Comparison of ENCODE assay signal across 8 cellular contexts in genomic region chr10:62804384-62805138, GRCh38. TPM values are rescaled to one million over a fixed set of nuclear protein-coding genes. Genes with fewer than 3 reads are reported as not detected.
A peak's percentile ranks its signal among the peaks of the same experiment; 100 is the strongest.
DNase-seq lines count a peak whose midpoint lies in the region; ATAC-seq and TF ChIP-seq lines count a peak whose summit lies in the region.

Gene ADO, plus strand, starts transcription at chr10:62804720. Its CDS starts 340 bp downstream, at chr10:62805060.

- H3K27me3 ChIP-seq in CD4-positive, alpha-beta T cell (ENCODE audit: control insufficient read depth, insufficient read depth, low read length) = no peaks in the 10 kb centered on the region

- no peak for TF ChIP-seq CTCF in CD4-positive, alpha-beta T cell (IDR thresholded peaks at IDR 0.05)

- H3K27me3 Mint-ChIP-seq in CD4-positive, alpha-beta T cell = no peaks in the 10 kb centered on the region

- ATAC-seq in CD4-positive, alpha-beta T cell (ENCODE audit: poor library complexity) = peak; percentile 89
- ATAC-seq in GM19397 (IDR thresholded peaks at IDR 0.05; ENCODE audit: unreplicated experiment) (peak; percentile 93), HG03558 (IDR thresholded peaks at IDR 0.05; ENCODE audit: extremely low read depth, unreplicated experiment) (peak; percentile 74)

- DNase-seq in CD4-positive, alpha-beta T cell = peak; percentile 63 to 79 (median 68)
- DNase-seq in NCI-H774 (lab: John Stamatoyannopoulos, UW) (peak; percentile 83), lung microvascular endothelial cell (ENCODE audit: low read depth in 2 of 2) (peak; percentile 88 to 92)
- peak; percentile 91 for DNase-seq in activated CD8-positive, alpha-beta memory T cell treated with anti-CD3 and anti-CD28 coated beads for 24 hours
- peak; percentile 68 for DNase-seq in effector CD8-positive, alpha-beta T cell (lab: John Stamatoyannopoulos, UW)
- DNase-seq in stimulated activated CD4-positive, alpha-beta T cell treated with anti-CD3 and anti-CD28 coated beads, TNF-alpha, amount 100 ng/mL, for 48 hours (ENCODE audit: low read depth in 3 of 3) = peak in 2 of 3 donors; percentile 69 to 71

- H3K27ac ChIP-seq in CD4-positive, alpha-beta T cell (ENCODE audit: low read depth, low read length) = peak within 1 kb of the TSS; percentile 76

- POLR2A ChIA-PET in CD4-positive, alpha-beta T cell (lab: Charles Lee) = interaction anchor here (0.6 to 5.6 kb wide), 14 partner anchors 10 to 903 kb away, joined by 3 to 106 read pairs (median 5); partner anchors contain the start of genes ARID5B, EGR2 and NRBF2

- no peaks in the 10 kb centered on the region for H3K9me3 Mint-ChIP-seq in CD4-positive, alpha-beta T cell

- peaks cover 44% of the 10 kb centered on the region for H3K4me1 Mint-ChIP-seq in CD4-positive, alpha-beta T cell (ENCODE audit: low read depth)

- intact Hi-C loops in CD4-positive, alpha-beta T cell (cut with DNase I, micrococcal nuclease) = loop anchor here (1.0 to 5.0 kb wide), 5 partner anchors 11 to 328 kb away; partner anchors contain the start of genes EGR2 (in 1 of the 2) and NRBF2 (in 1 of the 2)

- no peaks in the 10 kb centered on the region for H3K9me3 ChIP-seq in CD4-positive, alpha-beta T cell (ENCODE audit: control insufficient read depth, low read length)

- H3K4me3 Mint-ChIP-seq in CD4-positive, alpha-beta T cell = peak within 1 kb of the TSS; percentile 93

- peaks cover 35% of the 10 kb centered on the region for H3K36me3 Mint-ChIP-seq in CD4-positive, alpha-beta T cell (ENCODE audit: low read depth)

- CTCF ChIA-PET in CD4-positive, alpha-beta T cell (lab: Charles Lee) = interaction anchor here (1.0 to 3.5 kb wide), 4 partner anchors 13 to 194 kb away, joined by 3 to 19 read pairs (median 4); partner anchors contain the start of gene EGR2

- H3K27ac Mint-ChIP-seq in CD4-positive, alpha-beta T cell = peak within 1 kb of the TSS; percentile 94

RNA-seq across cellular contexts. Expression of gene ADO, which starts in this region (rescaled TPM):
- total RNA-seq in CD4-positive, alpha-beta T cell = 10 to 100 TPM; 14.3 to 15.9 TPM
- total RNA-seq in lung microvascular endothelial cell = 8.7 and 13.9 TPM in 2 replicates

Comparison
In these comparisons a context has a peak if more than half of its experiments do, and no peak if none do; other contexts are left out.
1. Peak in every context shown above with its lines: DNase-seq, ATAC-seq and H3K27ac ChIP-seq.